Comparison of ENCODE assay signal across 8 cellular contexts in the genomic region with DNA sequence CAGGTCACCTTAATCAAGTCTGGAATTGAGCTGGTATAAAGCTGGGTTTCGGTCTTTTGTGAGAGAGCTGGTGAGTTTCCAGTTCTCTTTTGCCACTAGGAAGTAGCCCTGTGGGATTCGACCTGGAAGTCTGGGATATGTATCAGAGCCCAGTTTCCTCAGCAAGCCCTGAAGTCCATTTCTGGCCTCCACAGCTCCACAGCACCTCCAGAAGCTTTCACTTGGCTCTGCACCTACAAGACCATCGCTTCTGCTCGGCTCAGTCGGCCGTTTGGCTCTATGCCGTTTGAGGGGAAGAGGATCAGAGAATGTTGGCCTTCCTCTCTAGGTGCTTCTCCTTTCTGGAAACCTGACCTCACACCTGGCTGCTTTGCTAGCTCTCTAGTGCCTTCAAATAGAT.
A peak's percentile ranks its signal among the peaks of the same experiment; 100 is the strongest.
DNase-seq lines count a peak whose midpoint lies in the region; TF ChIP-seq lines count a peak whose summit lies in the region.

No MANE protein-coding gene starts in this region.

- H3K36me3 Mint-ChIP-seq in MCF 10A (ENCODE audit: insufficient read depth, unreplicated experiment), result peaks cover 20% of the 10 kb centered on the region

- CTCF ChIA-PET in MCF 10A (lab: Yijun Ruan, JAX), result interaction anchor here (0.6 to 2.6 kb wide), 11 partner anchors 9 to 774 kb away, joined by 3 to 10 read pairs (median 3); no protein-coding TSS in a partner anchor
- CTCF ChIA-PET in mammary epithelial cell (lab: Charles Lee; ENCODE audit: low non-redundant PET), result interaction anchor here (0.6 kb wide), 1 partner anchor 145 kb away, joined by 5 read pairs; no protein-coding TSS in a partner anchor

- BruUV-seq in MCF 10A (replicated peaks; lab: Mats Ljungman, UMichigan), result no TSS peak
- no TSS peak for BruUV-seq in mammary epithelial cell (replicated peaks; lab: Mats Ljungman, UMichigan)

- H3K9me3 ChIP-seq in mammary epithelial cell (replicated peaks; ENCODE audit: insufficient read depth, low read length) (no peaks in the 10 kb centered on the region), liver (ENCODE audit: control insufficient read depth in 4 of 4, low read length in 3 of 4) (no peaks in the 10 kb centered on the region), vagina (no peaks in the 10 kb centered on the region)

- H3K36me3 ChIP-seq in mammary epithelial cell (ENCODE audit: insufficient read depth, low read length), result no peaks in the 10 kb centered on the region
- H3K36me3 ChIP-seq in liver (ENCODE audit: control insufficient read depth in 4 of 4, insufficient read depth in 3 of 4, low read depth in 1 of 4, low read length in 3 of 4), result peaks cover 0 to 2% (median 0%) of the 10 kb centered on the region in 4 donors
- no peaks in the 10 kb centered on the region for H3K36me3 ChIP-seq in vagina

- H4K20me1 ChIP-seq in mammary epithelial cell (ENCODE audit: insufficient read depth, low read length), result no peaks in the 10 kb centered on the region

- intact Hi-C loops in MCF 10A (cut with micrococcal nuclease), result no loop called here
- intact Hi-C loops in mammary epithelial cell (cut with micrococcal nuclease), result no loop called here
- intact Hi-C loops in vagina (cut with DNase I), result no loop called here

- H3K27ac ChIP-seq in mammary epithelial cell (ENCODE audit: insufficient read depth, low read depth, low read length) (no peak overlapping the region), liver (ENCODE audit: low read depth in 1 of 2, low read length in 2 of 2) (peak overlapping the region; percentile 5 to 29), vagina (peak overlapping the region; percentile 36)

- no peak overlapping the region for H3K9ac ChIP-seq in mammary epithelial cell (ENCODE audit: insufficient read depth, low read length)
- H3K9ac ChIP-seq in liver (ENCODE audit: low read depth in 1 of 2, low read length in 2 of 2), result no peak overlapping the region

- dilution Hi-C loops in mammary epithelial cell (cut with HindIII; ENCODE audit: low sequenced_read_pairs), result no loop called here

- in situ Hi-C loops in mammary epithelial cell (cut with MboI; ENCODE audit: low sequenced_read_pairs in 2 of 2), result no loop called here

- WGBS in mammary epithelial cell (ENCODE audit: low coverage, missing lambda C conversion rate), result 67% methylated on average over 7 of the region's 7 CpGs
- WGBS in liver, result 24% methylated on average over 7 of the region's 7 CpGs

- H3K27me3 ChIP-seq in mammary epithelial cell (ENCODE audit: insufficient read depth, low read length), result no peaks in the 10 kb centered on the region
- H3K27me3 ChIP-seq in liver (ENCODE audit: control insufficient read depth in 4 of 4, insufficient read depth in 4 of 4, low read length in 3 of 4), result no peaks in the 10 kb centered on the region
- no peaks in the 10 kb centered on the region for H3K27me3 ChIP-seq in vagina

- no peak for TF ChIP-seq POLR2A in vagina (IDR thresholded peaks at IDR 0.05)

- POLR2A ChIA-PET in MCF 10A (lab: Yijun Ruan, JAX), result interaction anchor here (0.7 to 1.7 kb wide), 6 partner anchors 12 to 764 kb away, joined by 3 to 6 read pairs (median 5); no protein-coding TSS in a partner anchor

- peaks cover 8% of the 10 kb centered on the region for H3K9me3 Mint-ChIP-seq in MCF 10A (ENCODE audit: unreplicated experiment)

- H3K4me3 ChIP-seq in mammary epithelial cell (replicated peaks in 1 of 3; ENCODE audit: insufficient read depth in 1 of 3, low read depth in 2 of 3, low read length in 3 of 3), result no peak overlapping the region
- H3K4me3 ChIP-seq in liver (ENCODE audit: low read depth in 1 of 3, low read length in 3 of 3), result no peak overlapping the region
- no peak overlapping the region for H3K4me3 ChIP-seq in vagina

- H3K4me2 ChIP-seq in mammary epithelial cell (ENCODE audit: insufficient read depth, low read depth, low read length), result no peak overlapping the region

- H3K79me2 ChIP-seq in mammary epithelial cell (ENCODE audit: insufficient read depth, low read length), result peaks cover 92% of the 10 kb centered on the region

- TF ChIP-seq RAD21 in liver (IDR thresholded peaks at IDR 0.05), result peak; percentile 79 to 87

- TF ChIP-seq CTCF in MCF 10A (IDR thresholded peaks at IDR 0.05; ENCODE audit: unreplicated experiment) (peak; percentile 20), mammary epithelial cell (conservative IDR thresholded peaks at IDR 0.05 in 1 of 2, IDR thresholded peaks at IDR 0.05 in 1 of 2; ENCODE audit: extremely low read depth in 1 of 2, insufficient read depth in 1 of 2, low read depth in 1 of 2, low read length in 2 of 2) (peak in 1 of 2 donors; percentile 21), liver (IDR thresholded peaks at IDR 0.05; ENCODE audit: low read depth, low read length, missing input control) (peak; percentile 42), vagina (IDR thresholded peaks at IDR 0.05) (peak in 1 of 3 experiments; percentile 13)

- no peaks in the 10 kb centered on the region for H3K27me3 Mint-ChIP-seq in MCF 10A (ENCODE audit: insufficient read depth, unreplicated experiment)

- peaks cover 15% of the 10 kb centered on the region for H3K4me1 Mint-ChIP-seq in MCF 10A (ENCODE audit: insufficient read depth, unreplicated experiment)

- H3K4me1 ChIP-seq in mammary epithelial cell (ENCODE audit: insufficient read depth, low read length), result no peaks in the 10 kb centered on the region
- peaks cover 2 to 15% (median 12%) of the 10 kb centered on the region in 4 donors for H3K4me1 ChIP-seq in liver (ENCODE audit: control insufficient read depth in 4 of 4, insufficient read depth in 4 of 4, low read length in 3 of 4)
- H3K4me1 ChIP-seq in vagina, result peaks cover 40% of the 10 kb centered on the region

- peak; percentile 22 for DNase-seq in MCF 10A (ENCODE audit: unreplicated experiment)
- no peak for DNase-seq in mammary epithelial cell
- peak; percentile 69 for DNase-seq in cerebellum (ENCODE audit: low spot score)
- no peak for DNase-seq in vagina (ENCODE audit: extremely low spot score in 2 of 2)
- no peak for DNase-seq in SKM-1 treated with dmso at 0.1 percent for 144 hours (lab: John Stamatoyannopoulos, UW; ENCODE audit: unreplicated experiment)
- DNase-seq in NAMALWA (ENCODE audit: low spot score), result no peak
- no peak for DNase-seq in NCI-H1694 treated with DMSO at 0.1 percent for 48 hours (lab: John Stamatoyannopoulos, UW)

- peak overlapping the region; percentile 36 for H3K27ac Mint-ChIP-seq in MCF 10A (ENCODE audit: low read depth, unreplicated experiment)

- no peak overlapping the region for H3K4me3 Mint-ChIP-seq in MCF 10A (ENCODE audit: unreplicated experiment)

- H2AFZ ChIP-seq in mammary epithelial cell (ENCODE audit: low read depth, low read length), result no peak overlapping the region

TF ChIP-seq in liver, 16 proteins besides CTCF, POLR2A, EP300 and RAD21:
- TF ChIP-seq SP1 (IDR thresholded peaks at IDR 0.05) (no peak), EGR1 (IDR thresholded peaks at IDR 0.05; ENCODE audit: low read depth in 2 of 2) (no peak), FOXA2 (IDR thresholded peaks at IDR 0.05) (no peak), HNF4G (IDR thresholded peaks at IDR 0.05) (no peak), GABPA (IDR thresholded peaks at IDR 0.05 in 1 of 2, conservative IDR thresholded peaks at IDR 0.05 in 1 of 2) (no peak)
- TF ChIP-seq, protein P1, sequence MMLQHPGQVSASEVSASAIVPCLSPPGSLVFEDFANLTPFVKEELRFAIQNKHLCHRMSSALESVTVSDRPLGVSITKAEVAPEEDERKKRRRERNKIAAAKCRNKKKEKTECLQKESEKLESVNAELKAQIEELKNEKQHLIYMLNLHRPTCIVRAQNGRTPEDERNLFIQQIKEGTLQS (IDR thresholded peaks at IDR 0.05), result no peak

Comparison
In these comparisons a context has a peak if more than half of its experiments do, and no peak if none do; other contexts are left out.
1. DNase-seq: peak in MCF 10A (single experiment) and cerebellum (single experiment); none in mammary epithelial cell (single experiment), vagina (0 of 2), SKM-1 treated with dmso at 0.1 percent for 144 hours (single experiment), NAMALWA (single experiment) and NCI-H1694 treated with DMSO at 0.1 percent for 48 hours (single experiment).